1 cellular context compared by ENCODE assay signal in the genomic region with DNA sequence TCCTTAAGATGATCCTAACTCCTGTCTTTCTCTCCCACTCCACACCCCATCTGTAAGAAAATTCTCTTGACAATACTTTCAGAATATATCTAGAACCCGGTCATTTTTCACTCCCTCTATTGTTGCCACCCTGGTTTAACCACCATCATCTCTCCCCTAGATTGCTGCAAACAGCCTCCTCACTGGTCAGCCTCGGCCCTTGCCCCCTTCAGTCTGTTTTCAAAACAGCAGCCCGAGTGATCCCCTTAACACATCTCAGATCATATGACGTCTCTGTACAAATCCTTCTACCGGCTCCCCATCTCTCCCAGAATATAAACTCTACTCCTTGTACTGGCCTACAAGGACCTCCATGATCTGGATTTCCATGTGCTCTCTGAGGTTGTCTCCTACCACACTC.
TF ChIP-seq lines count a peak whose summit lies in the region.

No MANE protein-coding gene starts in this region.

TF ChIP-seq in GM23338, 12 proteins besides CTCF, POLR2A, EP300 and RAD21:
- TF ChIP-seq REST (IDR thresholded peaks at IDR 0.05; ENCODE audit: unreplicated experiment) (no peak), CREB1 (CRISPR knock-in tag; IDR thresholded peaks at IDR 0.05; ENCODE audit: low read depth) (no peak), STAT1 (IDR thresholded peaks at IDR 0.05; ENCODE audit: unreplicated experiment) (no peak), POLR2AphosphoS5 (IDR thresholded peaks at IDR 0.05; ENCODE audit: low read depth) (no peak), EZH2phosphoT487 (IDR thresholded peaks at IDR 0.05; ENCODE audit: unreplicated experiment) (no peak)
- TF ChIP-seq, protein P1, sequence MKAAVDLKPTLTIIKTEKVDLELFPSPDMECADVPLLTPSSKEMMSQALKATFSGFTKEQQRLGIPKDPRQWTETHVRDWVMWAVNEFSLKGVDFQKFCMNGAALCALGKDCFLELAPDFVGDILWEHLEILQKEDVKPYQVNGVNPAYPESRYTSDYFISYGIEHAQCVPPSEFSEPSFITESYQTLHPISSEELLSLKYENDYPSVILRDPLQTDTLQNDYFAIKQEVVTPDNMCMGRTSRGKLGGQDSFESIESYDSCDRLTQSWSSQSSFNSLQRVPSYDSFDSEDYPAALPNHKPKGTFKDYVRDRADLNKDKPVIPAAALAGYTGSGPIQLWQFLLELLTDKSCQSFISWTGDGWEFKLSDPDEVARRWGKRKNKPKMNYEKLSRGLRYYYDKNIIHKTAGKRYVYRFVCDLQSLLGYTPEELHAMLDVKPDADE (IDR thresholded peaks at IDR 0.05), result no peak
